1 cellular context compared by ENCODE assay signal in the genomic region with DNA sequence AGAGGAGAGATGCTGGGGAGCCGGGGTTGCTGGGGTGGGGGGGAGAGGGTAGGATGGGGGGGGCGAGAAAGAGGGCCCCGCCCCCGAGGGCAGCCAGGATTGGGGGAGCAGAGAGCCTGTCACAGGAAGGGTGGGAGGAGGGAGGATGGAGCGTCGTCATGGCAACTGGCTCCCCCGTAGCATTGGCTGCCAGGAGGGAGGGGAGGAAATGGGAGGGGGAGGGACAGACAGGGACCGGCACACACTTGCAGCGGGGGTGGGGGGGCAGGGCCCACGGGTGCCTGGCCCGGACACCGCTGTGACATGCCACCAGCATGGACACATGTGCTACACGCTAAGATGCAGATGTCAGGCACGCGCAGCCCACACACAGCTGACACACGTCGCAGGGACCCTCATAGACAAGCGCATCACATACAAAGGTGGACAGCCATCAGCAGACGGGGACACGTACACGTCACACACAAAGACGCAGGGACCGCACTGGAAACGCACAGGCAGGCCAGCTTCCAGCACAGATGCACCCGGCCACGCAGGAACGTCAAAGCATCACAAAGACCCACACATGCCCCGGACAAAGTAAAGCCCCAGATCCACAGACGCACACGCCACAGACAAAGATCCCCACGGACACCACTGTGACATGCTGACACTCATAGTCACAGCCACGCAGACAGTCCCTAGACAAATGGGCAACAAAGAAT.
TF ChIP-seq lines count a peak whose summit lies in the region.

A gene with protein sequence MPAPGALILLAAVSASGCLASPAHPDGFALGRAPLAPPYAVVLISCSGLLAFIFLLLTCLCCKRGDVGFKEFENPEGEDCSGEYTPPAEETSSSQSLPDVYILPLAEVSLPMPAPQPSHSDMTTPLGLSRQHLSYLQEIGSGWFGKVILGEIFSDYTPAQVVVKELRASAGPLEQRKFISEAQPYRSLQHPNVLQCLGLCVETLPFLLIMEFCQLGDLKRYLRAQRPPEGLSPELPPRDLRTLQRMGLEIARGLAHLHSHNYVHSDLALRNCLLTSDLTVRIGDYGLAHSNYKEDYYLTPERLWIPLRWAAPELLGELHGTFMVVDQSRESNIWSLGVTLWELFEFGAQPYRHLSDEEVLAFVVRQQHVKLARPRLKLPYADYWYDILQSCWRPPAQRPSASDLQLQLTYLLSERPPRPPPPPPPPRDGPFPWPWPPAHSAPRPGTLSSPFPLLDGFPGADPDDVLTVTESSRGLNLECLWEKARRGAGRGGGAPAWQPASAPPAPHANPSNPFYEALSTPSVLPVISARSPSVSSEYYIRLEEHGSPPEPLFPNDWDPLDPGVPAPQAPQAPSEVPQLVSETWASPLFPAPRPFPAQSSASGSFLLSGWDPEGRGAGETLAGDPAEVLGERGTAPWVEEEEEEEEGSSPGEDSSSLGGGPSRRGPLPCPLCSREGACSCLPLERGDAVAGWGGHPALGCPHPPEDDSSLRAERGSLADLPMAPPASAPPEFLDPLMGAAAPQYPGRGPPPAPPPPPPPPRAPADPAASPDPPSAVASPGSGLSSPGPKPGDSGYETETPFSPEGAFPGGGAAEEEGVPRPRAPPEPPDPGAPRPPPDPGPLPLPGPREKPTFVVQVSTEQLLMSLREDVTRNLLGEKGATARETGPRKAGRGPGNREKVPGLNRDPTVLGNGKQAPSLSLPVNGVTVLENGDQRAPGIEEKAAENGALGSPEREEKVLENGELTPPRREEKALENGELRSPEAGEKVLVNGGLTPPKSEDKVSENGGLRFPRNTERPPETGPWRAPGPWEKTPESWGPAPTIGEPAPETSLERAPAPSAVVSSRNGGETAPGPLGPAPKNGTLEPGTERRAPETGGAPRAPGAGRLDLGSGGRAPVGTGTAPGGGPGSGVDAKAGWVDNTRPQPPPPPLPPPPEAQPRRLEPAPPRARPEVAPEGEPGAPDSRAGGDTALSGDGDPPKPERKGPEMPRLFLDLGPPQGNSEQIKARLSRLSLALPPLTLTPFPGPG (N-terminal part only) (minus strand): TSS at position 36 of the 704 bp plus-strand sequence. CDS start 259 bp downstream, outside the sequence.

TF ChIP-seq in K562, 482 proteins besides CTCF, POLR2A, EP300 and RAD21 (continues in another document):
- TF ChIP-seq, protein P1, sequence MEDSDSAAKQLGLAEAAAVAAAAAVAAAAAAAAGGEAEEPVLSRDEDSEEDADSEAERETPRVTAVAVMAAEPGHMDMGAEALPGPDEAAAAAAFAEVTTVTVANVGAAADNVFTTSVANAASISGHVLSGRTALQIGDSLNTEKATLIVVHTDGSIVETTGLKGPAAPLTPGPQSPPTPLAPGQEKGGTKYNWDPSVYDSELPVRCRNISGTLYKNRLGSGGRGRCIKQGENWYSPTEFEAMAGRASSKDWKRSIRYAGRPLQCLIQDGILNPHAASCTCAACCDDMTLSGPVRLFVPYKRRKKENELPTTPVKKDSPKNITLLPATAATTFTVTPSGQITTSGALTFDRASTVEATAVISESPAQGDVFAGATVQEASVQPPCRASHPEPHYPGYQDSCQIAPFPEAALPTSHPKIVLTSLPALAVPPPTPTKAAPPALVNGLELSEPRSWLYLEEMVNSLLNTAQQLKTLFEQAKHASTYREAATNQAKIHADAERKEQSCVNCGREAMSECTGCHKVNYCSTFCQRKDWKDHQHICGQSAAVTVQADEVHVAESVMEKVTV (CRISPR knock-in tag; IDR thresholded peaks at IDR 0.05): no peak
- TF ChIP-seq GATA2 (CRISPR knock-in tag; IDR thresholded peaks at IDR 0.05) (no peak), SMARCA5 (IDR thresholded peaks at IDR 0.05) (no peak), PURB (CRISPR knock-in tag; IDR thresholded peaks at IDR 0.05; ENCODE audit: low read depth) (no peak), SNRNP70 (optimal IDR thresholded peaks at IDR 0.05; ENCODE audit: low read depth, low read length) (no peak), KLF1 (tag; IDR thresholded peaks at IDR 0.05) (no peak), CBFA2T3 (IDR thresholded peaks at IDR 0.05) (no peak), ZBTB8A (IDR thresholded peaks at IDR 0.05; ENCODE audit: partially characterized antibody) (no peak), ARNT (IDR thresholded peaks at IDR 0.05) (no peak), STAG1 (CRISPR knock-in tag; IDR thresholded peaks at IDR 0.05; ENCODE audit: borderline replicate concordance) (no peak), VEZF1 (CRISPR knock-in tag; IDR thresholded peaks at IDR 0.05) (peak; percentile 61), ZNF324 (CRISPR knock-in tag; IDR thresholded peaks at IDR 0.05) (no peak), ATF6 (CRISPR knock-in tag; IDR thresholded peaks at IDR 0.05) (no peak), CREM (IDR thresholded peaks at IDR 0.05; ENCODE audit: low read depth) (0 out of 2 replicates have a peak, but pooled peaks have one; percentile 3), SP2 (IDR thresholded peaks at IDR 0.05; ENCODE audit: extremely low read depth, low read depth, low read length, poor library complexity, severe bottlenecking) (peak; percentile 43), REST (CRISPR knock-in tag; IDR thresholded peaks at IDR 0.05; ENCODE audit: low read depth) (no peak), HSF4 (CRISPR knock-in tag; IDR thresholded peaks at IDR 0.05; ENCODE audit: borderline replicate concordance) (no peak), NONO (IDR thresholded peaks at IDR 0.05; ENCODE audit: low read depth in 2 of 2, low read length in 1 of 2) (no peak), ZFX (CRISPR knock-in tag; IDR thresholded peaks at IDR 0.05) (no peak), NFE2L1 (tag; IDR thresholded peaks at IDR 0.05; ENCODE audit: borderline replicate concordance, low read depth) (no peak), IFI16 (CRISPR knock-in tag; IDR thresholded peaks at IDR 0.05) (no peak), ZNF436 (CRISPR knock-in tag; IDR thresholded peaks at IDR 0.05) (no peak), ARHGAP35 (IDR thresholded peaks at IDR 0.05; ENCODE audit: partially characterized antibody) (no peak), ZNF717 (CRISPR knock-in tag; IDR thresholded peaks at IDR 0.05) (no peak), SRSF9 (IDR thresholded peaks at IDR 0.05; ENCODE audit: borderline replicate concordance, low read depth, low read length) (no peak), ERF (CRISPR knock-in tag; IDR thresholded peaks at IDR 0.05) (no peak), ZNF766 (CRISPR knock-in tag; conservative IDR thresholded peaks at IDR 0.05) (no peak), ZBTB2 (IDR thresholded peaks at IDR 0.05) (peak; percentile 16; the same call in 1 of the 2 replicates), ZBTB12 (CRISPR knock-in tag; IDR thresholded peaks at IDR 0.05) (no peak)
- TF ChIP-seq, protein P2, sequence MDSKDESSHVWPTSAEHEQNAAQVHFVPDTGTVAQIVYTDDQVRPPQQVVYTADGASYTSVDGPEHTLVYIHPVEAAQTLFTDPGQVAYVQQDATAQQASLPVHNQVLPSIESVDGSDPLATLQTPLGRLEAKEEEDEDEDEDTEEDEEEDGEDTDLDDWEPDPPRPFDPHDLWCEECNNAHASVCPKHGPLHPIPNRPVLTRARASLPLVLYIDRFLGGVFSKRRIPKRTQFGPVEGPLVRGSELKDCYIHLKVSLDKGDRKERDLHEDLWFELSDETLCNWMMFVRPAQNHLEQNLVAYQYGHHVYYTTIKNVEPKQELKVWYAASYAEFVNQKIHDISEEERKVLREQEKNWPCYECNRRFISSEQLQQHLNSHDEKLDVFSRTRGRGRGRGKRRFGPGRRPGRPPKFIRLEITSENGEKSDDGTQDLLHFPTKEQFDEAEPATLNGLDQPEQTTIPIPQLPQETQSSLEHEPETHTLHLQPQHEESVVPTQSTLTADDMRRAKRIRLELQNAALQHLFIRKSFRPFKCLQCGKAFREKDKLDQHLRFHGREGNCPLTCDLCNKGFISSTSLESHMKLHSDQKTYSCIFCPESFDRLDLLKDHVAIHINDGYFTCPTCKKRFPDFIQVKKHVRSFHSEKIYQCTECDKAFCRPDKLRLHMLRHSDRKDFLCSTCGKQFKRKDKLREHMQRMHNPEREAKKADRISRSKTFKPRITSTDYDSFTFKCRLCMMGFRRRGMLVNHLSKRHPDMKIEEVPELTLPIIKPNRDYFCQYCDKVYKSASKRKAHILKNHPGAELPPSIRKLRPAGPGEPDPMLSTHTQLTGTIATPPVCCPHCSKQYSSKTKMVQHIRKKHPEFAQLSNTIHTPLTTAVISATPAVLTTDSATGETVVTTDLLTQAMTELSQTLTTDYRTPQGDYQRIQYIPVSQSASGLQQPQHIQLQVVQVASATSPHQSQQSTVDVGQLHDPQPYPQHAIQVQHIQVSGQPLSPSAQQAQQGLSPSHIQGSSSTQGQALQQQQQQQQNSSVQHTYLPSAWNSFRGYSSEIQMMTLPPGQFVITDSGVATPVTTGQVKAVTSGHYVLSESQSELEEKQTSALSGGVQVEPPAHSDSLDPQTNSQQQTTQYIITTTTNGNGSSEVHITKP (IDR thresholded peaks at IDR 0.05; ENCODE audit: partially characterized antibody): no peak
- TF ChIP-seq, protein P3, sequence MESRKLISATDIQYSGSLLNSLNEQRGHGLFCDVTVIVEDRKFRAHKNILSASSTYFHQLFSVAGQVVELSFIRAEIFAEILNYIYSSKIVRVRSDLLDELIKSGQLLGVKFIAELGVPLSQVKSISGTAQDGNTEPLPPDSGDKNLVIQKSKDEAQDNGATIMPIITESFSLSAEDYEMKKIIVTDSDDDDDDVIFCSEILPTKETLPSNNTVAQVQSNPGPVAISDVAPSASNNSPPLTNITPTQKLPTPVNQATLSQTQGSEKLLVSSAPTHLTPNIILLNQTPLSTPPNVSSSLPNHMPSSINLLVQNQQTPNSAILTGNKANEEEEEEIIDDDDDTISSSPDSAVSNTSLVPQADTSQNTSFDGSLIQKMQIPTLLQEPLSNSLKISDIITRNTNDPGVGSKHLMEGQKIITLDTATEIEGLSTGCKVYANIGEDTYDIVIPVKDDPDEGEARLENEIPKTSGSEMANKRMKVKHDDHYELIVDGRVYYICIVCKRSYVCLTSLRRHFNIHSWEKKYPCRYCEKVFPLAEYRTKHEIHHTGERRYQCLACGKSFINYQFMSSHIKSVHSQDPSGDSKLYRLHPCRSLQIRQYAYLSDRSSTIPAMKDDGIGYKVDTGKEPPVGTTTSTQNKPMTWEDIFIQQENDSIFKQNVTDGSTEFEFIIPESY (CRISPR knock-in tag; IDR thresholded peaks at IDR 0.05): no peak
